In the genomic region with DNA sequence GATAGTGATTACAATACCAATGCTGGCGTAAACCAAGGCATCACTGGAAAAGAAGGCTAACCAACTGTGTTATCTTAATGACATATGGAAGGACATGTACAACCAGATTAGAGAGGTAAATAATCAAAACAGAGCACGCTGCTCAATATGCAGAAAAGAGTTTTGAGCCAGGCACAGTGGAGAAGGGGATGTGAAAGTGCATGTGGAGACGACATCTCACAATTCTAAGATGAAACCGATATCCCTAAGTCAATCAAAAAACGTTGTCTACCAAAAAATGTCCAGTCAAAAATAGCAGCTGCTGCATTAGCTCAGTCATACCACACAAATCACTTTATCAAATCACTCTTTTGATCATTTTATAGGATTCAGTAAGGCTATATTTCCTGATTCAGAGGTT, we compare ENCODE assay signal across 1 cellular context.
TF ChIP-seq lines count a peak whose summit lies in the region.

No MANE protein-coding gene starts in this region.

TF ChIP-seq in IMR-90, 13 proteins besides CTCF, POLR2A, EP300 and RAD21 (continued from another document):
- TF ChIP-seq CEBPB (IDR thresholded peaks at IDR 0.05; ENCODE audit: low read depth, low read length) = no peak
